11 cellular contexts compared by ENCODE assay signal in the genomic region with DNA sequence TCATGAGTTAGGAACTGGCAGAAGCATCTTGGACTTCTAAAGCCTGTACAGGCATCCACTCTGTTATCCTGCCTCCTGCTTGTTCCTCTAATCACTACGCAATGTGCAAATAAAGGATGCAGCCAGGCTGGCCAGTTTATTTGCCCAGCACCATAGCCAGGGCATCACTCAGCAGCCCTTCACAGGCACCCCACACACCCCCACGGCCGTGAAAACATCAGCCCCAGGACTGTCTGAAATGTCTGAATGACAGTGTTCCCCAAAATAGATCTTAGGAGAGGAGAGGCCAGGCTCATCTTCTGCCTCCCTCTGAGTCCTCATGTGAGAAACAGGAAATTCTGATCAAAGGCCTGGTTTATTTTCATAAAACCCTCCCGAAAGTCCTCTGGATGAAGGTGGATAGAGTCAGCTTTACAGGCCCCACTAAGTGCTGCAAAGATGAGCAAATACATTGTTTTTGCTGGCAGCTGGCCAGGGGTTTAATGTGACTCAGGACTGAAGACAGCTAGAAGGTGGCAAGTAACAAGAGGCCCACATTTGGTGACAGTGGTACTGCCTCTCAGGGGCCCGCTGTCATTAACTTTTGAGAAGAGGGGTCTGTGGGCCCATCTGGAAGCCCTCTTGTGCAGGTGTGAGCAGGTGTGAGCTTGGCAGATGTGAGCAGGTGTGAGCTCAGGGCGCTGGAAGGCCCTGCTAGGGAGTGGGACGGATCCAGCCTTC. TPM values are rescaled to one million over a fixed set of nuclear protein-coding genes. Genes with fewer than 3 reads are reported as not detected.
A peak's percentile ranks its signal among the peaks of the same experiment; 100 is the strongest.
DNase-seq lines count a peak whose midpoint lies in the region; ATAC-seq and TF ChIP-seq lines count a peak whose summit lies in the region.
"Had no signal": no experiment of that assay in that cellular context is flagged by ENCODE, and none has a peak within 500 bp of the region (broad histone marks: within the 10 kb centered on the region; RNA-seq: fewer than 3 reads in every experiment).

No MANE protein-coding gene starts in this region.

- peaks cover 30% of the 10 kb centered on the region for H3K4me1 Mint-ChIP-seq in HFFc6 (ENCODE audit: low read depth)

- peaks cover 11% of the 10 kb centered on the region for H3K4me1 ChIP-seq in hepatocyte (ENCODE audit: insufficient read depth)
- H3K4me1 ChIP-seq: suprapubic skin had no signal

- H3K27ac Mint-ChIP-seq in HFFc6, result no peak overlapping the region

- no peaks in the 10 kb centered on the region for H4K20me1 ChIP-seq in hepatocyte (ENCODE audit: insufficient read depth, poor library complexity, severe bottlenecking)

- ATAC-seq in HG03280 (IDR thresholded peaks at IDR 0.05; ENCODE audit: unreplicated experiment), result no peak

- no peaks in the 10 kb centered on the region for H3K27me3 ChIP-seq in hepatocyte
- H3K27me3 ChIP-seq: suprapubic skin had no signal

- 72% methylated on average over 7 of the region's 7 CpGs for WGBS in hepatocyte (ENCODE audit: low lambda C conversion rate, missing lambda C conversion rate)

- DNase-seq in AG20443 (ENCODE audit: low spot score), result peak; percentile 39
- peak; percentile 70 for DNase-seq in HFFc6
- peak; percentile 21 to 33 for DNase-seq in activated CD4-positive, alpha-beta T cell treated with anti-CD3 and anti-CD28 coated beads for 4 hours
- DNase-seq in hepatocyte (ENCODE audit: low spot score), result peak; percentile 37
- DNase-seq in SW 1271 (lab: John Stamatoyannopoulos, UW), result no peak
- DNase-seq in KG1 (lab: John Stamatoyannopoulos, UW), result no peak
- DNase-seq in GM19238 (ENCODE audit: insufficient read length, low spot score), result no peak

- H3K4me3 Mint-ChIP-seq in HFFc6, result no peak overlapping the region

- no peaks in the 10 kb centered on the region for H3K36me3 Mint-ChIP-seq in HFFc6 (ENCODE audit: low read depth)

- no peaks in the 10 kb centered on the region for H3K9me2 ChIP-seq in hepatocyte (replicated peaks; ENCODE audit: insufficient read depth)

- H3K27ac ChIP-seq in hepatocyte, result no peak overlapping the region
- H3K27ac ChIP-seq: suprapubic skin had no signal

- H2AFZ ChIP-seq in hepatocyte, result no peak overlapping the region

- H3K27me3 Mint-ChIP-seq in HFFc6 (ENCODE audit: insufficient read depth), result peaks cover 4% of the 10 kb centered on the region; the same call in 1 of the 2 replicates

- H3K79me2 ChIP-seq in hepatocyte, result no peaks in the 10 kb centered on the region

- H3K4me2 ChIP-seq in hepatocyte, result no peak overlapping the region

- no peak overlapping the region for H3K4me3 ChIP-seq in hepatocyte
- H3K4me3 ChIP-seq: suprapubic skin had no signal

- no peaks in the 10 kb centered on the region for H3K9me3 ChIP-seq in hepatocyte (ENCODE audit: low read depth)
- H3K9me3 ChIP-seq: suprapubic skin had no signal

- TF ChIP-seq CTCF in HFFc6 (IDR thresholded peaks at IDR 0.05) (no peak), hepatocyte (IDR thresholded peaks at IDR 0.05; ENCODE audit: poor library complexity) (no peak)

- no peaks in the 10 kb centered on the region for H3K9me3 Mint-ChIP-seq in HFFc6

- no peaks in the 10 kb centered on the region for H3K36me3 ChIP-seq in hepatocyte (replicated peaks; ENCODE audit: insufficient read depth, low read depth)

RNA-seq across cellular contexts. Expression of a gene that starts 32.9 kb away (rescaled TPM):
- total RNA-seq in HFFc6 (2021; fragmentation: NEBNext Ultra II Directional; extraction: Animal tissue kit (Norgen Biotek cat#: 25700)), result not detected
- 2.4 and 2.7 TPM in 2 replicates for total RNA-seq in hepatocyte
- 6.9 and 7.9 TPM in 2 replicates for polyA plus RNA-seq in hepatocyte
- total RNA-seq: SK-MEL-5 had no signal
- polyA plus RNA-seq: neural cell had no signal

Comparison
In these comparisons a context has a peak if more than half of its experiments do, and no peak if none do; other contexts are left out.
1. DNase-seq: peak in AG20443 (single experiment), HFFc6 (single experiment), activated CD4-positive, alpha-beta T cell treated with anti-CD3 and anti-CD28 coated beads for 4 hours (2 of 2) and hepatocyte (single experiment); none in SW 1271 (0 of 2), KG1 (single experiment) and GM19238 (single experiment).